ENCODE assay signal across 28 cellular contexts in the genomic region with DNA sequence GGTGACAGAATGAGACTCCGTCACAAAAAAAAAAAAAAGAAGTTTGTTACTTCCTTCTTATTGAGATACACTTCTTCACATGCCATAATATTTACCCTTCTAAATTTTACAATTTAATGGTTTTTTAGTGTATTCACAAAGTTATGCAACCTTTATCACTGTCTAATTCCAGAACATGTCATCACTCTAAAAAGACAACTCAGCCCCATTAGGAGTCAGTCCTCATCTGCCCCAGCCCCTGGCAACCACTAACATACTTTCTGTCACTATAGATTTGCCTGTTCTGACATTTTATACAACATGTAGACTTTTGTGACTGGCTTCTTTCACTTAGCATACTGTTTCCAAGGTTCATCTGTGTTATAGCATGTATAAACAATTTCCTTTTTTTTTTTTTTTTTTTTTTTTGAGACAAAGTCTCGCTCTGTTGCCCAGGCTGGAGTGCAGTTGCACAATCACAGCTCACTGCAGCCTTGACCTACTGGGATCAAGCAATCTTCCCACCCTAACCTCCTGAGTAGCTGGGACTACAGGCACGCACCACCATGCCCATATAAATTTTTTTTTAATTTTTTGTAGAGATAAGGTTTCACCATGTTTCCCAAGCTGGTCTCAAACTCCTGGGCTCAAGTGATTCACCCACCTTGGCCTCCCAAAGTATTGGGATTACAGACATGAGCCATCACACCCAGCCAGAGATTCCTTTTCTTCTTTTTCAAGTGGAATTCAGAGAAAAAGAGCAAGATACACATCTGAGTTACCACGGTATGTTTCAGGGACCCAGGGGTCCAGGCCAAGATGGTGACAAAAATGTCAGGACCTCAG. TPM values are rescaled to one million over a fixed set of nuclear protein-coding genes. Genes with fewer than 3 reads are reported as not detected.
DNase-seq lines count a peak whose midpoint lies in the region; ATAC-seq and TF ChIP-seq lines count a peak whose summit lies in the region.
"Had no signal": no experiment of that assay in that cellular context is flagged by ENCODE, and none has a peak within 500 bp of the region (broad histone marks: within the 10 kb centered on the region; RNA-seq: fewer than 3 reads in every experiment).

No MANE protein-coding gene starts in this region.

- no peak for ATAC-seq in naive thymus-derived CD4-positive, alpha-beta T cell
- ATAC-seq in foreskin keratinocyte: no peak
- no peak for ATAC-seq in left ventricle myocardium superior
- ATAC-seq: activated naive CD4-positive, alpha-beta T cell treated with anti-CD3 and anti-CD28 coated beads, Interleukin-2, amount 50 U/mL, for 72 hours; effector memory CD8-positive, alpha-beta T cell had no signal

- no peak overlapping the region for H3K4me3 ChIP-seq in naive thymus-derived CD4-positive, alpha-beta T cell (ENCODE audit: low read length)
- H3K4me3 ChIP-seq: BLaER1, cardiac muscle cell, coronary artery, SK-N-MC, suprapubic skin had no signal

- H3K36me3 ChIP-seq in naive thymus-derived CD4-positive, alpha-beta T cell (ENCODE audit: control insufficient read depth in 2 of 3, insufficient read depth in 3 of 3, low read length in 3 of 3): no peaks in the 10 kb centered on the region
- H3K36me3 ChIP-seq: BLaER1, cardiac muscle cell, suprapubic skin had no signal

- no peaks in the 10 kb centered on the region for H3K9me3 ChIP-seq in naive thymus-derived CD4-positive, alpha-beta T cell (ENCODE audit: control insufficient read depth in 2 of 3, low read length in 3 of 3)
- H3K9me3 ChIP-seq: BLaER1, Caco-2, suprapubic skin had no signal

- peaks cover 0 to 2% (median 0%) of the 10 kb centered on the region in 11 donors for H3K9me3 Mint-ChIP-seq in naive thymus-derived CD4-positive, alpha-beta T cell
- H3K9me3 Mint-ChIP-seq: activated naive CD4-positive, alpha-beta T cell treated with anti-CD3 and anti-CD28 coated beads, Interleukin-2, amount 50 U/mL, for 72 hours; effector memory CD8-positive, alpha-beta T cell; T-helper 1 cell treated with Interleukin-12 subunit alpha and Interleukin-12 subunit beta and Interleukin-4 antibody, amounts not matched to agents 30 μg/mL and 1 μg/mL, for 36 hours had no signal

- H3K4me1 Mint-ChIP-seq in naive thymus-derived CD4-positive, alpha-beta T cell: peaks cover 0 to 15% (median 0%) of the 10 kb centered on the region in 7 donors

- intact Hi-C loops in naive thymus-derived CD4-positive, alpha-beta T cell (cut with micrococcal nuclease): loop anchor here in 1 of 2 donors (2.0 kb wide), 1 partner anchor 15 kb away; no protein-coding TSS in a partner anchor
- intact Hi-C loops in left ventricle myocardium superior (cut with micrococcal nuclease): no loop called here

- no peaks in the 10 kb centered on the region for H3K4me1 ChIP-seq in naive thymus-derived CD4-positive, alpha-beta T cell (ENCODE audit: control insufficient read depth in 2 of 2, insufficient read depth in 2 of 2, low read length in 2 of 2)
- H3K4me1 ChIP-seq in foreskin keratinocyte: peaks cover 10% of the 10 kb centered on the region
- H3K4me1 ChIP-seq: BLaER1 had no signal

- H3K27me3 ChIP-seq in naive thymus-derived CD4-positive, alpha-beta T cell (ENCODE audit: control insufficient read depth in 2 of 2, insufficient read depth in 2 of 2, low read length in 2 of 2): no peaks in the 10 kb centered on the region
- H3K27me3 ChIP-seq in foreskin keratinocyte: no peaks in the 10 kb centered on the region
- H3K27me3 ChIP-seq: BLaER1, cardiac muscle cell, suprapubic skin had no signal

- no peak for TF ChIP-seq CTCF in foreskin keratinocyte (conservative IDR thresholded peaks at IDR 0.05)

- H3K27ac ChIP-seq in naive thymus-derived CD4-positive, alpha-beta T cell (ENCODE audit: low read depth, low read length): no peak overlapping the region
- H3K27ac ChIP-seq in foreskin keratinocyte: no peak overlapping the region
- H3K27ac ChIP-seq: BLaER1, cardiac muscle cell, coronary artery, SK-N-MC had no signal

- H3K4me3 Mint-ChIP-seq in naive thymus-derived CD4-positive, alpha-beta T cell: no peak overlapping the region
- H3K4me3 Mint-ChIP-seq: effector memory CD8-positive, alpha-beta T cell; T-helper 1 cell treated with Interleukin-12 subunit alpha and Interleukin-12 subunit beta and Interleukin-4 antibody, amounts not matched to agents 30 μg/mL and 1 μg/mL, for 36 hours had no signal

- DNase-seq in EH (ENCODE audit: low read depth) (peak; percentile 50), amniotic epithelial cell (ENCODE audit: low read depth) (peak; percentile 56), HK-2 (ENCODE audit: unreplicated experiment) (no peak), foreskin keratinocyte (no peak), left ventricle myocardium superior (no peak)
- DNase-seq in naive thymus-derived CD4-positive, alpha-beta T cell: no peak
- DNase-seq: activated CD4-positive, alpha-beta T cell treated with anti-CD3 and anti-CD28 coated beads for 1 hour; activated T-cell treated with anti-CD3 and anti-CD28 coated beads for 4 hours; aorta; Caco-2; DMS79 treated with DMSO at 0.1 percent for 48 hours; effector memory CD8-positive, alpha-beta T cell; erythroblast; H7; left cardiac atrium; NCI-H1436 treated with DMSO at 0.1 percent for 48 hours; NCI-H510A; stimulated activated naive CD4-positive, alpha-beta T cell had no signal

- H3K27ac Mint-ChIP-seq in naive thymus-derived CD4-positive, alpha-beta T cell: peak overlapping the region in 5 of 9 donors; percentile 3 to 82 (median 27)
- H3K27ac Mint-ChIP-seq: activated naive CD4-positive, alpha-beta T cell treated with anti-CD3 and anti-CD28 coated beads, Interleukin-2, amount 50 U/mL, for 72 hours; progenitor cell of endocrine pancreas; T-helper 1 cell treated with Interleukin-12 subunit alpha and Interleukin-12 subunit beta and Interleukin-4 antibody, amounts not matched to agents 30 μg/mL and 1 μg/mL, for 36 hours had no signal

- no peaks in the 10 kb centered on the region for H3K27me3 Mint-ChIP-seq in naive thymus-derived CD4-positive, alpha-beta T cell
- H3K27me3 Mint-ChIP-seq: effector memory CD8-positive, alpha-beta T cell had no signal

- H3K36me3 Mint-ChIP-seq in naive thymus-derived CD4-positive, alpha-beta T cell: peaks cover 0 to 1% (median 0%) of the 10 kb centered on the region in 5 donors
- H3K36me3 Mint-ChIP-seq: activated naive CD4-positive, alpha-beta T cell treated with anti-CD3 and anti-CD28 coated beads, Interleukin-2, amount 50 U/mL, for 72 hours had no signal

- CTCF ChIA-PET in naive thymus-derived CD4-positive, alpha-beta T cell (lab: Charles Lee): no interaction called here

- POLR2A ChIA-PET in naive thymus-derived CD4-positive, alpha-beta T cell (lab: Charles Lee): no interaction called here

RNA-seq across cellular contexts. Expression of a gene that starts 17.9 kb away (rescaled TPM):
- 100 to 1,000 TPM in 3 of 5 experiments, 10 to 100 TPM in 2; 53.3 to 173 (median 110) TPM for total RNA-seq in naive thymus-derived CD4-positive, alpha-beta T cell
- polyA plus RNA-seq in naive thymus-derived CD4-positive, alpha-beta T cell: 100 to 1,000 TPM; 178 to 252 TPM
- total RNA-seq in foreskin keratinocyte: 129 and 173 TPM in 2 replicates
- 138 and 192 TPM in 2 replicates for polyA plus RNA-seq in foreskin keratinocyte
- total RNA-seq in left ventricle myocardium superior: 14.8 TPM
- total RNA-seq: frontal cortex had no signal

RNA-seq across cellular contexts. Expression of a gene that starts 27.1 kb away (rescaled TPM):
- total RNA-seq in naive thymus-derived CD4-positive, alpha-beta T cell: 1 to 10 TPM in 3 of 5 experiments, under 1 TPM in 2; 0.32 to 1.9 (median 1.1) TPM
- polyA plus RNA-seq in naive thymus-derived CD4-positive, alpha-beta T cell: under 1 TPM in 1 of 2 donors, not detected in 1; 0.53 TPM
- total RNA-seq in foreskin keratinocyte: not detected in 2 replicates
- not detected in 2 replicates for polyA plus RNA-seq in foreskin keratinocyte
- 173 TPM for total RNA-seq in left ventricle myocardium superior
- total RNA-seq: frontal cortex, H7, MCF 10A had no signal

RNA-seq across cellular contexts. Expression of a gene that starts 44.3 kb away (rescaled TPM):
- 10 to 100 TPM; 34.0 to 48.0 (median 44.0) TPM for total RNA-seq in naive thymus-derived CD4-positive, alpha-beta T cell
- 10 to 100 TPM; 14.2 to 30.0 TPM for polyA plus RNA-seq in naive thymus-derived CD4-positive, alpha-beta T cell
- total RNA-seq in foreskin keratinocyte (105 and 109 TPM in 2 replicates), left ventricle myocardium superior (12.7 TPM)
- 79.1 and 80.5 TPM in 2 replicates for polyA plus RNA-seq in foreskin keratinocyte

Comparison
In these comparisons a context has a peak if more than half of its experiments do, and no peak if none do; other contexts are left out.
1. DNase-seq: peak in EH (single experiment) and amniotic epithelial cell (single experiment); none in naive thymus-derived CD4-positive, alpha-beta T cell (0 of 9), HK-2 (single experiment), foreskin keratinocyte (0 of 2) and left ventricle myocardium superior (single experiment).
2. RNA of a gene that starts 27.1 kb away (total RNA-seq): 173 TPM in left ventricle myocardium superior (single experiment); 0.32 to 1.9 TPM in naive thymus-derived CD4-positive, alpha-beta T cell and not detected in foreskin keratinocyte; every median in the first group is over 10 times any median in the second.